38 cellular contexts compared by ENCODE assay signal in genomic region chr16:56538331-56538730, GRCh38. TPM values are rescaled to one million over a fixed set of nuclear protein-coding genes. Genes with fewer than 3 reads are reported as not detected.
"Had no signal": no experiment of that assay in that cellular context is flagged by ENCODE, and none has a peak within 500 bp of the region (broad histone marks: within the 10 kb centered on the region; RNA-seq: fewer than 3 reads in every experiment).

No MANE protein-coding gene starts in this region.

- DNase-seq: Karpas-422, Kasumi-1, MG63, MM.1S, MV-4-11, NCI-H1048, NCI-H1092, NCI-H1092 treated with DMSO at 0.1 percent for 48 hours, NCI-H1105, NCI-H1105 treated with DMSO at 0.1 percent for 48 hours, NCI-H1417, NCI-H1417 treated with DMSO at 0.1 percent for 48 hours, NCI-H1436, NCI-H1436 treated with DMSO at 0.1 percent for 48 hours, NCI-H146, NCI-H1694, NCI-H1694 treated with DMSO at 0.1 percent for 48 hours, NCI-H187, NCI-H187 treated with DMSO at 0.1 percent for 48 hours, NCI-H1930, NCI-H2029, NCI-H2029 treated with DMSO at 0.1 percent for 48 hours, NCI-H2081, NCI-H2081 treated with DMSO at 0.1 percent for 48 hours, NCI-H2107, NCI-H2171, NCI-H2171 treated with DMSO at 0.1 percent for 48 hours, NCI-H2227 treated with DMSO at 0.1 percent for 48 hours, NCI-H226, NCI-H345, NCI-H446, NCI-H446 treated with DMSO at 0.1 percent for 48 hours, NCI-H510A had no signal

- H3K4me2 ChIP-seq: KMS-11 had no signal

- H3K27ac ChIP-seq: KMS-11 had no signal

- H3K36me3 ChIP-seq: MG63 had no signal

- H3K4me3 ChIP-seq: MG63 had no signal

- H3K9ac ChIP-seq: KMS-11 had no signal

RNA-seq across cellular contexts. Expression of gene MT4, which starts 26.5 kb away (rescaled TPM):
- total RNA-seq: LHCN-M2, M059J, MCF 10A, NCI-H460 had no signal

RNA-seq across cellular contexts. Expression of gene MT3, which starts 51.0 kb away (rescaled TPM):
- total RNA-seq: LHCN-M2, M059J, MCF 10A, NCI-H460 had no signal
